Comparison of ENCODE assay signal across 8 cellular contexts in the genomic region with DNA sequence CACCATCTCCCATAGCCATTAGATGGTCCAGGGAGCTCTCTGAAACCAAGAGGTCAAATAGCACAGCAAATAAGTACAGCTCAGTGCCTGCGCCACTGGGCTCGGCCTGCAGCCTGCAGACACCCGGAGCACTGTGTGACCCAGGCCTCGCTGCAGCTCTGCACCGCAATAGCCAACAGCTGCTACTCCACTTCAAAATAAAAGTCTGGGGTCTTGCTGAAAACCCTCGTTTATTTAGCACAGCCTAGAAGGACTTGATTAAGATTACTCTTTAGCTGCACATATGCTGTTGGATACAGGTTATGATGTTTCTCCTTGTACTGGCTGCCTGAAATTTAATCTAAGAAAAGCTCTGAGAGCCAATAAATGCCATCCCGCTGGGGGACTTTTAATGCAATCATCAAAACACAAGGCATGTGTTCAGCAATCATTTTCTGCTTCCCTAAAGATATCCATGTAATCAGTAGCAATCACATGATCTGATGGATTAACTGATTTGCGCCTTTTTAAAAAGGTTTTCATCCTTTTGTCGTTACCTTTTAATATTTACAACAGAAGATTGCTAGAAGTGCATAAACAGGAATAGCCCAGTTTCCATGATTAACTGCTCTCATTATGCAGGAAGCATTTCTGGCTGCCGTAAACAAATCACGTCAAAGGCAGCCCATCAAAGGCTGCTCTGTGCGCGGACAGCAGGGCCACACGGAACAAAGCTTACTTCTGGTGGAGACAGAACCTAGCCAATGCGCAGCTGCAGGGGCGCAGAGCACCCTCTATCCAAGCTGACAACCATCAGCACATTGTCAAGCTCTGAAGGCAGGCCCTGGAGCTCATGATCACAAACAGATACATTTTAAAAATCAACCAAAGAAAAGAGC. TPM values are rescaled to one million over a fixed set of nuclear protein-coding genes. Genes with fewer than 3 reads are reported as not detected.
DNase-seq lines count a peak whose midpoint lies in the region; ATAC-seq and TF ChIP-seq lines count a peak whose summit lies in the region.

No MANE protein-coding gene starts in this region.

- TF ChIP-seq POLR2A in GM19193 (IDR thresholded peaks at IDR 0.05; ENCODE audit: extremely low read depth, insufficient read depth, insufficient read length) = peak; percentile 40

- POLR2A ChIA-PET in RWPE1 (lab: Yijun Ruan, JAX; ENCODE audit: low non-redundant PET) = no interaction called here

- H3K36me3 Mint-ChIP-seq in activated naive CD8-positive, alpha-beta T cell treated with anti-CD3 and anti-CD28 coated beads for 36 hours = peaks cover 1% of the 10 kb centered on the region
- no peaks in the 10 kb centered on the region for H3K36me3 Mint-ChIP-seq in nephron progenitor cell (ENCODE audit: low read depth)

- DNase-seq in COLO829 (ENCODE audit: low spot score) = peak; percentile 98
- DNase-seq in NCI-H2196 treated with DMSO at 0.1 percent for 48 hours (lab: John Stamatoyannopoulos, UW; ENCODE audit: unreplicated experiment) = peak; percentile 41
- peak; percentile 26 for DNase-seq in activated naive CD8-positive, alpha-beta T cell treated with anti-CD3 and anti-CD28 coated beads for 36 hours
- DNase-seq in globus pallidus (ENCODE audit: low spot score) = peak; percentile 99
- peak; percentile 61 for DNase-seq in nephron progenitor cell
- no peak for DNase-seq in RWPE1 (ENCODE audit: low spot score)

- no peaks in the 10 kb centered on the region for H3K9me3 Mint-ChIP-seq in activated naive CD8-positive, alpha-beta T cell treated with anti-CD3 and anti-CD28 coated beads for 36 hours
- H3K9me3 Mint-ChIP-seq in nephron progenitor cell = no peaks in the 10 kb centered on the region

- H3K4me1 Mint-ChIP-seq in activated naive CD8-positive, alpha-beta T cell treated with anti-CD3 and anti-CD28 coated beads for 36 hours = peaks cover 35% of the 10 kb centered on the region
- peaks cover 49% of the 10 kb centered on the region for H3K4me1 Mint-ChIP-seq in nephron progenitor cell

- no peak overlapping the region for H3K27ac ChIP-seq in RWPE1

- ATAC-seq in HG03159 (IDR thresholded peaks at IDR 0.05; ENCODE audit: unreplicated experiment) = peak; percentile 93

- CTCF ChIA-PET in RWPE1 (lab: Yijun Ruan, JAX) = no interaction called here

- H3K27ac Mint-ChIP-seq in activated naive CD8-positive, alpha-beta T cell treated with anti-CD3 and anti-CD28 coated beads for 36 hours = peak overlapping the region; percentile 7
- H3K27ac Mint-ChIP-seq in nephron progenitor cell = peak overlapping the region; percentile 89

- H3K4me3 Mint-ChIP-seq in activated naive CD8-positive, alpha-beta T cell treated with anti-CD3 and anti-CD28 coated beads for 36 hours = peak overlapping the region; percentile 61
- H3K4me3 Mint-ChIP-seq in nephron progenitor cell = peak overlapping the region; percentile 81

- H3K27me3 Mint-ChIP-seq in activated naive CD8-positive, alpha-beta T cell treated with anti-CD3 and anti-CD28 coated beads for 36 hours = no peaks in the 10 kb centered on the region
- H3K27me3 Mint-ChIP-seq in nephron progenitor cell (ENCODE audit: low read depth, poor library complexity) = no peaks in the 10 kb centered on the region

- no peak for TF ChIP-seq CTCF in nephron progenitor cell (IDR thresholded peaks at IDR 0.05)
- TF ChIP-seq CTCF in RWPE1 (conservative IDR thresholded peaks at IDR 0.05; ENCODE audit: low read depth) = no peak

RNA-seq across cellular contexts. Expression of a gene that starts 58.8 kb away (rescaled TPM):
- total RNA-seq in activated naive CD8-positive, alpha-beta T cell treated with anti-CD3 and anti-CD28 coated beads for 36 hours = 10 to 100 TPM; 41.2 to 44.2 TPM
